In genomic region chr18:76430636-76431035, GRCh38 we compare ENCODE assay signal across 1 cellular context.
TF ChIP-seq lines count a peak whose summit lies in the region.

No MANE protein-coding gene starts in this region.

TF ChIP-seq in GM23338, 12 proteins besides CTCF, POLR2A, EP300 and RAD21 (continued from another document):
- TF ChIP-seq ETS1 (IDR thresholded peaks at IDR 0.05): no peak
